ENCODE assay signal across 14 cellular contexts in genomic region chr5:81303563-81303962, GRCh38. TPM values are rescaled to one million over a fixed set of nuclear protein-coding genes. Genes with fewer than 3 reads are reported as not detected.
A peak's percentile ranks its signal among the peaks of the same experiment; 100 is the strongest.
DNase-seq lines count a peak whose midpoint lies in the region; ATAC-seq, FAIRE-seq and TF ChIP-seq lines count a peak whose summit lies in the region.
"Had no signal": no experiment of that assay in that cellular context is flagged by ENCODE, and none has a peak within 500 bp of the region (broad histone marks: within the 10 kb centered on the region; RNA-seq: fewer than 3 reads in every experiment).

No MANE protein-coding gene starts in this region.

- H3K4me1 ChIP-seq in heart right ventricle = peaks cover 3 to 44% (median 35%) of the 10 kb centered on the region in 9 donors

- peaks cover 0 to 18% (median 4%) of the 10 kb centered on the region in 9 donors for H3K36me3 ChIP-seq in heart right ventricle

- DNase-seq in AG08395 (ENCODE audit: low spot score) (peak; percentile 18), GM12892 (ENCODE audit: insufficient read length) (no peak), activated B cell treated with CpG ODN at 0.5 μM for 24 hours (no peak), foreskin melanocyte (peak; percentile 97), heart right ventricle (no peak), NCI-H524 treated with DMSO at 0.1 percent for 48 hours (lab: John Stamatoyannopoulos, UW) (no peak)
- DNase-seq: activated CD4-positive, alpha-beta T cell treated with anti-CD3 and anti-CD28 coated beads for 4 hours; DMS 273 treated with DMSO at 0.1 percent for 48 hours; hypothalamus; NCI-H1694 treated with DMSO at 0.1 percent for 48 hours; stimulated activated CD4-positive, alpha-beta T cell treated with anti-CD3 and anti-CD28 coated beads, Interleukin-2, amount 100 ng/mL, for 48 hours; thyroid gland had no signal

- H3K36me3 Mint-ChIP-seq in activated B cell treated with CpG ODN at 0.5 μM for 24 hours (ENCODE audit: low read depth) = peaks cover 22% of the 10 kb centered on the region

- no peaks in the 10 kb centered on the region for H3K27me3 ChIP-seq in heart right ventricle
- H3K27me3 ChIP-seq: thyroid gland had no signal

- H3K4me3 ChIP-seq in heart right ventricle = no peak overlapping the region
- H3K4me3 ChIP-seq: thyroid gland had no signal

- FAIRE-seq in GM12892 (lab: Jason Lieb, UNC) = peak; percentile 24

- H3K27ac Mint-ChIP-seq in activated B cell treated with CpG ODN at 0.5 μM for 24 hours = no peak overlapping the region

- 72 to 90% methylated on average over 1 of the region's 1 CpG for WGBS in heart right ventricle, 2 donors

- no peak for TF ChIP-seq CTCF in activated B cell treated with CpG ODN at 0.5 μM for 24 hours (IDR thresholded peaks at IDR 0.05)
- no peak for TF ChIP-seq CTCF in heart right ventricle (IDR thresholded peaks at IDR 0.05)

- H3K9me3 ChIP-seq in heart right ventricle = no peaks in the 10 kb centered on the region
- H3K9me3 ChIP-seq: thyroid gland had no signal

- CTCF ChIA-PET in activated B cell treated with CpG ODN at 0.5 μM for 24 hours (lab: Charles Lee) = no interaction called here

- H3K27me3 Mint-ChIP-seq in activated B cell treated with CpG ODN at 0.5 μM for 24 hours = no peaks in the 10 kb centered on the region

- POLR2A ChIA-PET in activated B cell treated with CpG ODN at 0.5 μM for 24 hours (lab: Charles Lee) = no interaction called here

- peak overlapping the region; percentile 16 for H3K4me3 Mint-ChIP-seq in activated B cell treated with CpG ODN at 0.5 μM for 24 hours

- peaks cover 32% of the 10 kb centered on the region for H3K4me1 Mint-ChIP-seq in activated B cell treated with CpG ODN at 0.5 μM for 24 hours

- intact Hi-C loops in activated B cell treated with CpG ODN at 0.5 μM for 24 hours (cut with micrococcal nuclease) (loop anchor here (5.0 to 10.0 kb wide), 5 partner anchors 91 to 1309 kb away; partner anchors contain the start of genes MTX3, SERINC5 and ZFYVE16), heart right ventricle (cut with DNase I) (loop anchor here in 1 of 10 donors (10.0 kb wide), 1 partner anchor 629 kb away; no protein-coding TSS in a partner anchor)

- ATAC-seq in activated B cell treated with CpG ODN at 0.5 μM for 24 hours (ENCODE audit: low read depth) (no peak), HG03457 (IDR thresholded peaks at IDR 0.05; ENCODE audit: unreplicated experiment) (no peak), heart right ventricle (no peak), GM18909 (IDR thresholded peaks at IDR 0.05; ENCODE audit: poor library complexity, unreplicated experiment) (no peak)

- no peak for TF ChIP-seq POLR2A in GM12892 (IDR thresholded peaks at IDR 0.05; ENCODE audit: low read depth, low read length)

- H3K27ac ChIP-seq in heart right ventricle = no peak overlapping the region
- H3K27ac ChIP-seq: thyroid gland had no signal

- no peaks in the 10 kb centered on the region for H3K9me3 Mint-ChIP-seq in activated B cell treated with CpG ODN at 0.5 μM for 24 hours

RNA-seq across cellular contexts. Expression of gene ZCCHC9, which starts 2.2 kb away (rescaled TPM):
- polyA plus RNA-seq in GM12892 (2012; ENCODE audit: missing spikeins) = 45.9 TPM
- total RNA-seq in activated B cell treated with CpG ODN at 0.5 μM for 24 hours (23.7 and 24.0 TPM in 2 replicates), heart right ventricle (10 to 100 TPM in 8 of 10 donors, 1 to 10 TPM in 2; 8.5 to 19.3 (median 11.0) TPM)
- 10 to 100 TPM; 11.6 to 25.7 TPM for polyA plus RNA-seq in heart right ventricle

Comparison
In these comparisons a context has a peak if more than half of its experiments do, and no peak if none do; other contexts are left out.
1. DNase-seq: peak in AG08395 (single experiment) and foreskin melanocyte (single experiment); none in GM12892 (single experiment), activated B cell treated with CpG ODN at 0.5 μM for 24 hours (single experiment), heart right ventricle (0 of 2) and NCI-H524 treated with DMSO at 0.1 percent for 48 hours (single experiment).